In the genomic region with DNA sequence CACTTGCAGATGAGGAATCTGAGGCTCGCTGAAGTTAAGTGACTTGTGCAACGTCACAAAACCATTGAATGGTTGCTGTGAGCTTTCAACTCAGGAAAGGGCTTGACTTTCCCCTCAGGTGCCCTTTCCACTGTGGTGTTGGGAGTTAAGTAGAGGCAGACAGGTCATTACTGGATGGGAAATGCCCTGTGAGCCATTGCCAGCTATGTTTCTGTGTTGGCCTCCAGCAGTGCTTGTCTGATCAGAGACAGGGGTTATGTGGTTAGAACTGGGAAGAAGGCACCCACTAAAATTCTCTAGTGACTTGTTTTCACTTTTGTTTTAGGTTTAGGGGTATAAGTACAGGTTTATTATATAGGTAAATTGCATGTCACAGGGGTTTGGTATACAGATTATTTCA, we compare ENCODE assay signal across 9 cellular contexts.
DNase-seq lines count a peak whose midpoint lies in the region; ATAC-seq lines count a peak whose summit lies in the region.
"Had no signal": no experiment of that assay in that cellular context is flagged by ENCODE, and none has a peak within 500 bp of the region (broad histone marks: within the 10 kb centered on the region; RNA-seq: fewer than 3 reads in every experiment).

No MANE protein-coding gene starts in this region.

- in situ Hi-C loops in ACHN (cut with HindIII; ENCODE audit: low pct_ligation_motif_present, low pct_unique_long_range_greater_than_20kb, low sequenced_read_pairs) = no loop called here

- no peaks in the 10 kb centered on the region for H3K4me1 Mint-ChIP-seq in activated T-helper 17 cell treated with anti-CD3 and anti-CD28 coated beads, Interleukin-2, amount 50 U/mL, for 72 hours

- peak overlapping the region; percentile 43; the same call in 1 of the 2 replicates for H3K4me3 ChIP-seq in GM08714 (ENCODE audit: low read length)
- H3K4me3 ChIP-seq: heart right ventricle had no signal

- H3K27me3 Mint-ChIP-seq in activated T-helper 17 cell treated with anti-CD3 and anti-CD28 coated beads, Interleukin-2, amount 50 U/mL, for 72 hours = no peaks in the 10 kb centered on the region

- DNase-seq in dedifferentiated amniotic fluid mesenchymal stem cell (ENCODE audit: extremely low spot score) = no peak
- DNase-seq in activated CD8-positive, alpha-beta memory T cell treated with anti-CD3 and anti-CD28 coated beads, Interleukin-2, amount 50 U/mL, for 4 hours = no peak
- no peak for DNase-seq in hippocampal formation (lab: John Stamatoyannopoulos, UW)
- no peak for DNase-seq in ACHN
- DNase-seq: heart right ventricle had no signal

- no peak overlapping the region for H3K4me3 Mint-ChIP-seq in activated T-helper 17 cell treated with anti-CD3 and anti-CD28 coated beads, Interleukin-2, amount 50 U/mL, for 72 hours

- ATAC-seq in GM19455 (IDR thresholded peaks at IDR 0.05; ENCODE audit: unreplicated experiment) = peak; percentile 52
- ATAC-seq in HG03045 (IDR thresholded peaks at IDR 0.05; ENCODE audit: unreplicated experiment) = peak; percentile 63
- peak; percentile 44 for ATAC-seq in activated T-helper 17 cell treated with anti-CD3 and anti-CD28 coated beads, Interleukin-2, amount 50 U/mL, for 72 hours (replicated peaks)

- peaks cover 8% of the 10 kb centered on the region for H3K9me3 Mint-ChIP-seq in activated T-helper 17 cell treated with anti-CD3 and anti-CD28 coated beads, Interleukin-2, amount 50 U/mL, for 72 hours

- H3K27ac Mint-ChIP-seq in activated T-helper 17 cell treated with anti-CD3 and anti-CD28 coated beads, Interleukin-2, amount 50 U/mL, for 72 hours = no peak overlapping the region

- no peaks in the 10 kb centered on the region for H3K36me3 Mint-ChIP-seq in activated T-helper 17 cell treated with anti-CD3 and anti-CD28 coated beads, Interleukin-2, amount 50 U/mL, for 72 hours (ENCODE audit: low read depth)
